Comparison of ENCODE assay signal across 12 cellular contexts in the genomic region with DNA sequence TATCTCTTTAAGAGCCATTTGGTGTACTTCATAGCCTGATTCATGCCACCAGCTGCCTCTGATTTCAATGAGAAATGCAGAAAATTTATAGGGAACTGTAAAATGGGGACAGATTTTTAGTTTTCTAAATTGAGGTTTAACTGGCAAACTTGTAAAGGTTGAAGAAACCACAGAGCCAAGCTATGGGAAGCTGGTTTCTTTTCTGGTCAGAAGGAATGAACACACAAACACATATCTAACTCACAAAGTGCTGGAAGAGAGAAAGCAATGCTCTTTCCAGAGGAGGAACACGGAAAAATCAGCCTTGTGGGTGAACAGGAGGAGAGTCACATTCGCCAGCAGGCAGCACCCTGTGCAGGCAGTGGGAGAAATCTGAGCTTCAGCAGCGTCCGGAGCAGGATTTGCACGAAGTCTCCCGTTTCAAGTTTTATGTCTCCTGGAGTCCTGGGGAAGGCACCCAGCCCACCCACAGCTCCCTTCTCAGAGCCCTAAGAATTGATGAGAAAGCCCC. TPM values are rescaled to one million over a fixed set of nuclear protein-coding genes. Genes with fewer than 3 reads are reported as not detected.
A peak's percentile ranks its signal among the peaks of the same experiment; 100 is the strongest.
DNase-seq lines count a peak whose midpoint lies in the region; ATAC-seq, FAIRE-seq and TF ChIP-seq lines count a peak whose summit lies in the region.
"Had no signal": no experiment of that assay in that cellular context is flagged by ENCODE, and none has a peak within 500 bp of the region (broad histone marks: within the 10 kb centered on the region; RNA-seq: fewer than 3 reads in every experiment).

No MANE protein-coding gene starts in this region.

- DNase-seq in NCI-H2107 treated with DMSO at 0.1 percent for 48 hours (lab: John Stamatoyannopoulos, UW; ENCODE audit: unreplicated experiment) (peak; percentile 15), NCI-H2107 (lab: John Stamatoyannopoulos, UW) (no peak), foreskin fibroblast (peak; percentile 47 to 73), myocyte (ENCODE audit: low read depth) (peak; percentile 8), aorta (no peak), H54 (ENCODE audit: insufficient read length, low spot score) (no peak), urothelium cell line (ENCODE audit: low spot score) (no peak), NK-92 (lab: John Stamatoyannopoulos, UW; ENCODE audit: unreplicated experiment) (no peak)
- DNase-seq: NCI-H2171 treated with DMSO at 0.1 percent for 48 hours had no signal

- no peak for TF ChIP-seq POLR2A in H54 (IDR thresholded peaks at IDR 0.05; ENCODE audit: low read depth, low read length)

- peak overlapping the region; percentile 80 to 84 for H3K4me3 ChIP-seq in foreskin fibroblast (ENCODE audit: low read depth in 1 of 2, low read length in 2 of 2)
- H3K4me3 ChIP-seq in aorta (ENCODE audit: low read length in 2 of 2), result peak overlapping the region in 1 of 2 donors; percentile 24

- ATAC-seq in aorta (ENCODE audit: low FRiP score), result peak; percentile 51

- FAIRE-seq in H54 (lab: Jason Lieb, UNC), result no peak
- no peak for FAIRE-seq in urothelium cell line (lab: Jason Lieb, UNC)
- FAIRE-seq: A204.1, TTC549 had no signal

- no peak for TF ChIP-seq CTCF in foreskin fibroblast (IDR thresholded peaks at IDR 0.05; ENCODE audit: low read depth, low read length)

- H3K27ac ChIP-seq in aorta (ENCODE audit: low read depth in 1 of 2, low read length in 2 of 2), result peak overlapping the region in 1 of 2 donors; percentile 37
- H3K27ac ChIP-seq: neutrophil had no signal

- WGBS in aorta, 2 donors, result 0 to 1% methylated on average over 6 of the region's 6 CpGs

- no peaks in the 10 kb centered on the region for H3K9me3 ChIP-seq in aorta (ENCODE audit: control insufficient read depth, low read length)
- H3K9me3 ChIP-seq: neutrophil had no signal

- peaks cover 0 to 9% of the 10 kb centered on the region in 2 donors for H3K4me1 ChIP-seq in aorta (ENCODE audit: control insufficient read depth in 1 of 2, insufficient read depth in 2 of 2, low read length in 2 of 2)

- H3K27me3 ChIP-seq in aorta (ENCODE audit: control insufficient read depth in 1 of 2, insufficient read depth in 2 of 2, low read length in 1 of 2), result no peaks in the 10 kb centered on the region

- H3K36me3 ChIP-seq in aorta (ENCODE audit: control insufficient read depth in 1 of 2, insufficient read depth in 2 of 2, low read length in 1 of 2), result no peaks in the 10 kb centered on the region
- H3K36me3 ChIP-seq: neutrophil had no signal

- intact Hi-C loops in aorta (cut with DNase I), result no loop called here

RNA-seq across cellular contexts. Expression of gene MASP1, which starts 0.5 kb away (rescaled TPM):
- total RNA-seq in myocyte (not detected in 2 replicates), aorta (1 to 10 TPM; 3.8 to 6.0 TPM)
- 0.09 TPM for polyA plus RNA-seq in myocyte (2012)
- 1 to 10 TPM in 1 of 2 donors, under 1 TPM in 1; 0.88 to 2.7 TPM for polyA plus RNA-seq in aorta

Comparison
In these comparisons a context has a peak if more than half of its experiments do, and no peak if none do; other contexts are left out.
1. DNase-seq: peak in NCI-H2107 treated with DMSO at 0.1 percent for 48 hours (single experiment), foreskin fibroblast (2 of 2) and myocyte (single experiment); none in NCI-H2107 (single experiment), aorta (0 of 2), H54 (single experiment), urothelium cell line (single experiment) and NK-92 (single experiment).